8 cellular contexts compared by ENCODE assay signal in genomic region chr7:88217675-88218427, GRCh38. TPM values are rescaled to one million over a fixed set of nuclear protein-coding genes. Genes with fewer than 3 reads are reported as not detected.
DNase-seq lines count a peak whose midpoint lies in the region; ATAC-seq, FAIRE-seq and TF ChIP-seq lines count a peak whose summit lies in the region.

No MANE protein-coding gene starts in this region.

- no peaks in the 10 kb centered on the region for H3K27me3 ChIP-seq in AG04450 (ENCODE audit: control insufficient read depth, insufficient read depth, low read length)
- H3K27me3 ChIP-seq in tibial nerve = no peaks in the 10 kb centered on the region

- H3K4me3 ChIP-seq in AG04450 (ENCODE audit: low read depth, low read length) = peak overlapping the region; percentile 89
- peak overlapping the region; percentile 74 to 94 for H3K4me3 ChIP-seq in foreskin fibroblast (ENCODE audit: low read depth in 1 of 2, low read length in 2 of 2)
- peak overlapping the region in 2 of 4 donors; percentile 92 to 93 for H3K4me3 ChIP-seq in tibial nerve

- no peak for TF ChIP-seq EP300 in tibial nerve (IDR thresholded peaks at IDR 0.05)

- DNase-seq in AG04450 (ENCODE audit: low read depth, low spot score) (no peak), RPMI8226 (peak; percentile 69), foreskin fibroblast (no peak), tibial nerve (ENCODE audit: low spot score in 2 of 2) (no peak), H54 (ENCODE audit: insufficient read length, low spot score) (no peak)
- DNase-seq in stimulated activated CD4-positive, alpha-beta T cell treated with anti-CD3 and anti-CD28 coated beads, Interleukin-4, amount 100 ng/mL, for 1 hour = no peak

- H3K9me3 ChIP-seq in AG04450 (ENCODE audit: control insufficient read depth, insufficient read depth, low read length) (no peaks in the 10 kb centered on the region), tibial nerve (no peaks in the 10 kb centered on the region)

- CTCF ChIA-PET in AG04450 (lab: Charles Lee) = interaction anchor here (0.8 to 1.5 kb wide), 4 partner anchors 7 to 48 kb away, joined by 3 to 5 read pairs (median 3); no protein-coding TSS in a partner anchor

- no peak for TF ChIP-seq POLR2A in tibial nerve (IDR thresholded peaks at IDR 0.05)
- no peak for TF ChIP-seq POLR2A in H54 (IDR thresholded peaks at IDR 0.05; ENCODE audit: low read depth, low read length)

- ATAC-seq in GM18909 (IDR thresholded peaks at IDR 0.05; ENCODE audit: poor library complexity, unreplicated experiment) (peak; percentile 84), HG03064 (IDR thresholded peaks at IDR 0.05; ENCODE audit: low read depth, unreplicated experiment) (peak; percentile 76)

- no peak for FAIRE-seq in H54 (lab: Jason Lieb, UNC)

- WGBS in tibial nerve, 2 donors = 15 to 38% methylated on average over 1 of the region's 1 CpG

- no peak overlapping the region for H3K27ac ChIP-seq in AG04450 (ENCODE audit: low read depth, low read length)
- H3K27ac ChIP-seq in tibial nerve = peak overlapping the region; percentile 4 to 94 (median 86)

- TF ChIP-seq CTCF in AG04450 (IDR thresholded peaks at IDR 0.05; ENCODE audit: low read depth, low read length) (no peak), foreskin fibroblast (IDR thresholded peaks at IDR 0.05; ENCODE audit: low read depth, low read length) (no peak), tibial nerve (IDR thresholded peaks at IDR 0.05) (no peak)

- peaks cover 4 to 44% (median 12%) of the 10 kb centered on the region in 4 donors for H3K4me1 ChIP-seq in tibial nerve

- POLR2A ChIA-PET in AG04450 (lab: Yijun Ruan, JAX) = no interaction called here

- peaks cover 0 to 40% (median 0%) of the 10 kb centered on the region in 3 donors for H3K36me3 ChIP-seq in tibial nerve

RNA-seq across cellular contexts. Expression of gene SRI, which starts 2.0 kb away (rescaled TPM):
- 134 and 171 TPM in 2 replicates for polyA plus RNA-seq in AG04450 (2011; rRNA removed)
- 63.4 and 75.0 TPM in 2 replicates for polyA minus RNA-seq in AG04450 (2011; rRNA and poly(A)+ RNA removed)
- 10 to 100 TPM; 49.8 to 83.7 (median 52.8) TPM for total RNA-seq in tibial nerve
